ENCODE assay signal across 8 cellular contexts in the genomic region with DNA sequence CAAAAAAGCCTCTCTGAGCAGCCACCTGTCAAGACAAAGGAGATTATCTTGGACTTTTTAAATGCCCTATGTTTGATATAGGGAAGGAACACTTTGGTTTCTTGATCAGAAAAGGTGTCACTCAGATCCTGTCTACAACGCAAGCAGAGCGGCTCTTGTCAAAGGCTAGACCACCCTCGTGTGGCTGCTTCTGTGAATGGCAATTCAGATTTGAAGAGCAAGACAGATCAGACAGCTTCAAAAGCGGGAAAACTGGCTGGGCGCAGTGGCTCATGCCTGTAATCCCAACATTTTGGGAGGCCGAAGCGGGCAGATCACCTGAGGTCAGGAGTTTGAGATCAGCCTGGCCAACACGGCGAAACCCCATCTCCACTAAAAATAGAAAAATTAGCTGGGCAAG. TPM values are rescaled to one million over a fixed set of nuclear protein-coding genes. Genes with fewer than 3 reads are reported as not detected.
DNase-seq lines count a peak whose midpoint lies in the region; ATAC-seq and TF ChIP-seq lines count a peak whose summit lies in the region.

No MANE protein-coding gene starts in this region.

- no peaks in the 10 kb centered on the region for H3F3A ChIP-seq in Loucy (ENCODE audit: low read depth)

- peak; percentile 56 for DNase-seq in ACHN
- DNase-seq in GM10248 (ENCODE audit: extremely low spot score): peak; percentile 53
- peak; percentile 6 for DNase-seq in SKM-1 (lab: John Stamatoyannopoulos, UW; ENCODE audit: unreplicated experiment)
- DNase-seq in epithelial cell of esophagus (ENCODE audit: low read depth): peak; percentile 84
- DNase-seq in myocyte (ENCODE audit: low read depth): peak; percentile 77
- DNase-seq in activated T-cell treated with anti-CD3 and anti-CD28 coated beads, Interleukin-2, amount 50 U/mL, for 24 hours: no peak

- no peak overlapping the region for H3K4me2 ChIP-seq in Loucy (ENCODE audit: low read depth, low read length, poor library complexity, severe bottlenecking)

- no peak overlapping the region for H2AFZ ChIP-seq in Loucy (ENCODE audit: low read length)

- H3K79me2 ChIP-seq in Loucy (ENCODE audit: insufficient read depth, low read length): no peaks in the 10 kb centered on the region

- in situ Hi-C loops in ACHN (cut with HindIII; ENCODE audit: low pct_ligation_motif_present, low pct_unique_long_range_greater_than_20kb, low sequenced_read_pairs): no loop called here

- no peak overlapping the region for H3K4me3 ChIP-seq in Loucy (ENCODE audit: low read length, poor library complexity, severe bottlenecking)
- no peak overlapping the region for H3K4me3 ChIP-seq in epithelial cell of esophagus (ENCODE audit: low read length)

- H3K9me3 ChIP-seq in Loucy (ENCODE audit: insufficient read depth, low read depth, low read length): no peaks in the 10 kb centered on the region

- H3K9ac ChIP-seq in Loucy (ENCODE audit: low read depth, low read length, poor library complexity, severe bottlenecking): no peak overlapping the region

- TF ChIP-seq CTCF in GM10248 (IDR thresholded peaks at IDR 0.05; ENCODE audit: control extremely low read depth, extremely low read depth, low read depth, missing control alignments) (peak; percentile 55), Loucy (conservative IDR thresholded peaks at IDR 0.05; ENCODE audit: low read length) (peak; percentile 75), epithelial cell of esophagus (IDR thresholded peaks at IDR 0.05; ENCODE audit: insufficient read depth, low read depth, low read length, missing control alignments) (peak; percentile 82)

- H3K4me1 ChIP-seq in Loucy (ENCODE audit: insufficient read depth, low read length, poor library complexity, severe bottlenecking): no peaks in the 10 kb centered on the region

- no peaks in the 10 kb centered on the region for H3K36me3 Mint-ChIP-seq in activated T-cell treated with anti-CD3 and anti-CD28 coated beads, Interleukin-2, amount 50 U/mL, for 24 hours (ENCODE audit: low read depth)

- no peak for ATAC-seq in HG03095 (IDR thresholded peaks at IDR 0.05; ENCODE audit: unreplicated experiment)

- CTCF ChIA-PET in GM10248 (lab: Yijun Ruan, JAX): interaction anchor here (0.6 to 6.0 kb wide), 19 partner anchors 9 to 1642 kb away, joined by 3 to 55 read pairs (median 4); a partner anchor contains a TSS

- no peaks in the 10 kb centered on the region for H3K27me3 ChIP-seq in Loucy (ENCODE audit: insufficient read depth, low read length, poor library complexity, severe bottlenecking)

- POLR2A ChIA-PET in GM10248 (lab: Yijun Ruan, JAX): interaction anchor here (2.4 kb wide), 1 partner anchor 10 kb away, joined by 10 read pairs; a partner anchor contains a TSS

- no peaks in the 10 kb centered on the region for H3K9me3 Mint-ChIP-seq in activated T-cell treated with anti-CD3 and anti-CD28 coated beads, Interleukin-2, amount 50 U/mL, for 24 hours

- H3K27ac Mint-ChIP-seq in activated T-cell treated with anti-CD3 and anti-CD28 coated beads, Interleukin-2, amount 50 U/mL, for 24 hours: no peak overlapping the region

- no peaks in the 10 kb centered on the region for H3K4me1 Mint-ChIP-seq in activated T-cell treated with anti-CD3 and anti-CD28 coated beads, Interleukin-2, amount 50 U/mL, for 24 hours (ENCODE audit: low read depth)

- H3K4me3 Mint-ChIP-seq in activated T-cell treated with anti-CD3 and anti-CD28 coated beads, Interleukin-2, amount 50 U/mL, for 24 hours: no peak overlapping the region

- no peaks in the 10 kb centered on the region for H3K9me2 ChIP-seq in Loucy (replicated peaks; ENCODE audit: low read depth, low read length)

- no peaks in the 10 kb centered on the region for H4K20me1 ChIP-seq in Loucy (ENCODE audit: insufficient read depth, low read length, poor library complexity, severe bottlenecking)

- H3K36me3 ChIP-seq in Loucy (ENCODE audit: insufficient read depth, low read length): no peaks in the 10 kb centered on the region

- no peaks in the 10 kb centered on the region for H3K27me3 Mint-ChIP-seq in activated T-cell treated with anti-CD3 and anti-CD28 coated beads, Interleukin-2, amount 50 U/mL, for 24 hours

RNA-seq across cellular contexts. Expression of a gene that starts 10.1 kb away (rescaled TPM):
- total RNA-seq in myocyte: 26.1 and 28.3 TPM in 2 replicates
- 21.7 TPM for polyA plus RNA-seq in myocyte (2012)

RNA-seq across cellular contexts. Expression of a gene that starts 21.5 kb away (rescaled TPM):
- 20.6 and 27.8 TPM in 2 replicates for total RNA-seq in myocyte
- 12.7 TPM for polyA plus RNA-seq in myocyte (2012)
